8 cellular contexts compared by ENCODE assay signal in genomic region chr1:183022202-183023145, GRCh38. TPM values are rescaled to one million over a fixed set of nuclear protein-coding genes. Genes with fewer than 3 reads are reported as not detected.
DNase-seq lines count a peak whose midpoint lies in the region; ATAC-seq and TF ChIP-seq lines count a peak whose summit lies in the region.

No MANE protein-coding gene starts in this region.

- H3K27ac ChIP-seq in heart right ventricle: peak overlapping the region; percentile 99 to 100 (median 100)

- H3K9me3 ChIP-seq in heart right ventricle: no peaks in the 10 kb centered on the region

- intact Hi-C loops in heart right ventricle (cut with DNase I): loop anchor here in 9 of 10 donors (2.0 to 10.0 kb wide), 12 partner anchors 20 to 212 kb away; no protein-coding TSS in a partner anchor

- WGBS in heart right ventricle, 2 donors: 1% methylated on average over 54 to 56 of the region's 57 CpGs

- peak overlapping the region; percentile 95 for H3K27ac Mint-ChIP-seq in osteocyte (ENCODE audit: unreplicated experiment)

- peak; percentile 99 for DNase-seq in AG10803 (ENCODE audit: low read depth)
- peak; percentile 81 for DNase-seq in OCI-M1 (lab: John Stamatoyannopoulos, UW)
- DNase-seq in amniotic stem cell (lab: John Stamatoyannopoulos, UW): peak; percentile 92
- peak; percentile 73 to 93 for DNase-seq in heart right ventricle
- DNase-seq in osteocyte (ENCODE audit: extremely low spot score, unreplicated experiment): peak; percentile 90
- no peak for DNase-seq in T-helper 9 cell

- H3K36me3 ChIP-seq in heart right ventricle: no peaks in the 10 kb centered on the region

- peaks cover 3 to 58% (median 47%) of the 10 kb centered on the region in 9 donors for H3K4me1 ChIP-seq in heart right ventricle

- H3K9me3 Mint-ChIP-seq in osteocyte (ENCODE audit: unreplicated experiment): no peaks in the 10 kb centered on the region

- H3K36me3 Mint-ChIP-seq in osteocyte (ENCODE audit: unreplicated experiment): no peaks in the 10 kb centered on the region

- H3K27me3 ChIP-seq in heart right ventricle: peaks cover 0 to 19% (median 0%) of the 10 kb centered on the region in 7 donors

- peak overlapping the region; percentile 84 for H3K4me3 Mint-ChIP-seq in osteocyte (ENCODE audit: unreplicated experiment)

- peak; percentile 32 for ATAC-seq in GM18867 (IDR thresholded peaks at IDR 0.05; ENCODE audit: unreplicated experiment)
- ATAC-seq in HG03135 (IDR thresholded peaks at IDR 0.05; ENCODE audit: unreplicated experiment): peak; percentile 44
- peak; percentile 66 to 90 (median 86) for ATAC-seq in heart right ventricle

- H3K27me3 Mint-ChIP-seq in osteocyte (ENCODE audit: unreplicated experiment): no peaks in the 10 kb centered on the region

- TF ChIP-seq CTCF in AG10803 (conservative IDR thresholded peaks at IDR 0.05; ENCODE audit: low read length): no peak
- no peak for TF ChIP-seq CTCF in heart right ventricle (IDR thresholded peaks at IDR 0.05)
- no peak for TF ChIP-seq CTCF in osteocyte (IDR thresholded peaks at IDR 0.05)

- peaks cover 38% of the 10 kb centered on the region for H3K4me1 Mint-ChIP-seq in osteocyte (ENCODE audit: unreplicated experiment)

- peak overlapping the region; percentile 69 for H3K4me3 ChIP-seq in AG10803 (ENCODE audit: low read length)
- H3K4me3 ChIP-seq in heart right ventricle: peak overlapping the region; percentile 70 to 98 (median 83)

RNA-seq across cellular contexts. Expression of gene LAMC1, which starts 0.7 kb away (rescaled TPM):
- total RNA-seq in heart right ventricle (100 to 1,000 TPM; 100 to 160 (median 116) TPM), osteocyte (369 and 384 TPM in 2 replicates)
- 10 to 100 TPM; 22.1 to 60.1 TPM for polyA plus RNA-seq in heart right ventricle

Comparison
In these comparisons a context has a peak if more than half of its experiments do, and no peak if none do; other contexts are left out.
1. ATAC-seq: peak in every context shown above with its lines; median percentile 86 in heart right ventricle; 44 in HG03135; 32 in GM18867.